15 cellular contexts compared by ENCODE assay signal in genomic region chr11:118896921-118897591, GRCh38. TPM values are rescaled to one million over a fixed set of nuclear protein-coding genes. Genes with fewer than 3 reads are reported as not detected.
DNase-seq lines count a peak whose midpoint lies in the region; ATAC-seq and TF ChIP-seq lines count a peak whose summit lies in the region.
"Had no signal": no experiment of that assay in that cellular context is flagged by ENCODE, and none has a peak within 500 bp of the region (broad histone marks: within the 10 kb centered on the region; RNA-seq: fewer than 3 reads in every experiment).

No MANE protein-coding gene starts in this region.

- CTCF ChIA-PET in activated CD8-positive, alpha-beta T cell treated with anti-CD3 and anti-CD28 coated beads for 36 hours (lab: Charles Lee) = interaction anchor here (1.0 to 3.1 kb wide), 2 partner anchors 12 to 34 kb away, joined by 3 to 15 read pairs; no protein-coding TSS in a partner anchor

- H3K36me3 ChIP-seq in BE2C (peaks cover 22% of the 10 kb centered on the region), DND-41 (ENCODE audit: insufficient read depth, low read length) (peaks cover 48% of the 10 kb centered on the region), mesodermal cell (ENCODE audit: control insufficient read depth, insufficient read depth, low read length) (peaks cover 49% of the 10 kb centered on the region)

- peaks cover 65% of the 10 kb centered on the region for H3K4me1 Mint-ChIP-seq in activated CD8-positive, alpha-beta T cell treated with anti-CD3 and anti-CD28 coated beads for 36 hours (ENCODE audit: low read depth)

- H3K27ac Mint-ChIP-seq in activated CD8-positive, alpha-beta T cell treated with anti-CD3 and anti-CD28 coated beads for 36 hours = peak overlapping the region; percentile 95

- H3K9me3 ChIP-seq in BE2C (no peaks in the 10 kb centered on the region), DND-41 (ENCODE audit: insufficient read depth, low read length, severe bottlenecking) (no peaks in the 10 kb centered on the region), mesodermal cell (ENCODE audit: control insufficient read depth, low read length) (no peaks in the 10 kb centered on the region)
- H3K9me3 ChIP-seq: Peyer's patch, prostate gland had no signal

- no peaks in the 10 kb centered on the region for H3K4me1 ChIP-seq in BE2C
- peaks cover 52% of the 10 kb centered on the region for H3K4me1 ChIP-seq in DND-41 (ENCODE audit: insufficient read depth, low read length)
- peaks cover 10% of the 10 kb centered on the region for H3K4me1 ChIP-seq in mesodermal cell (ENCODE audit: control insufficient read depth, insufficient read depth, low read length, poor library complexity, severe bottlenecking)

- DNase-seq in BE2C = peak; percentile 9
- no peak for DNase-seq in DND-41
- DNase-seq in activated CD8-positive, alpha-beta T cell treated with anti-CD3 and anti-CD28 coated beads for 36 hours = no peak
- DNase-seq in SKM-1 treated with dmso at 0.1 percent for 144 hours (lab: John Stamatoyannopoulos, UW; ENCODE audit: unreplicated experiment) = no peak
- no peak for DNase-seq in 8988T
- DNase-seq: hippocampal formation, NCI-H345 had no signal

- ATAC-seq in DND-41 (ENCODE audit: insufficient read depth, low read depth) = no peak
- no peak for ATAC-seq in activated CD8-positive, alpha-beta T cell treated with anti-CD3 and anti-CD28 coated beads for 36 hours
- no peak for ATAC-seq in GM18505 (IDR thresholded peaks at IDR 0.05; ENCODE audit: unreplicated experiment)
- no peak for ATAC-seq in HG02938 (IDR thresholded peaks at IDR 0.05; ENCODE audit: unreplicated experiment)

- no peak overlapping the region for H3K4me3 Mint-ChIP-seq in activated CD8-positive, alpha-beta T cell treated with anti-CD3 and anti-CD28 coated beads for 36 hours

- WGBS in mesodermal cell (ENCODE audit: insufficient coverage in 2 of 2), 2 experiments = 94 to 95% methylated on average over 10 to 12 of the region's 12 CpGs

- no peaks in the 10 kb centered on the region for H3K27me3 ChIP-seq in BE2C
- no peaks in the 10 kb centered on the region for H3K27me3 ChIP-seq in DND-41 (ENCODE audit: insufficient read depth, low read length, poor library complexity)
- H3K27me3 ChIP-seq: Peyer's patch had no signal

- H3K9ac ChIP-seq in DND-41 (ENCODE audit: low read depth, low read length) = 0 out of 2 replicates have a peak overlapping the region, but pooled peaks have one; percentile 17

- no peak for TF ChIP-seq POLR2A in GM18505 (IDR thresholded peaks at IDR 0.05; ENCODE audit: borderline replicate concordance, extremely low read depth, insufficient read depth, insufficient read length)

- intact Hi-C loops in activated CD8-positive, alpha-beta T cell treated with anti-CD3 and anti-CD28 coated beads for 36 hours (cut with micrococcal nuclease) = no loop called here

- no peaks in the 10 kb centered on the region for H4K20me1 ChIP-seq in DND-41 (ENCODE audit: insufficient read depth, low read length)

- H3K27ac ChIP-seq in DND-41 (ENCODE audit: low read length) (peak overlapping the region; percentile 61), mesodermal cell (ENCODE audit: low read depth, low read length, severe bottlenecking) (peak overlapping the region; percentile 23)
- H3K27ac ChIP-seq: prostate gland had no signal

- H3K9me3 Mint-ChIP-seq in activated CD8-positive, alpha-beta T cell treated with anti-CD3 and anti-CD28 coated beads for 36 hours = no peaks in the 10 kb centered on the region

- no peak overlapping the region for H3K4me2 ChIP-seq in DND-41 (ENCODE audit: insufficient read depth, low read length)

- no peak overlapping the region for H3K4me3 ChIP-seq in BE2C (ENCODE audit: low read depth, low read length)
- no peak overlapping the region for H3K4me3 ChIP-seq in DND-41 (ENCODE audit: low read depth in 1 of 2, low read length in 2 of 2)
- H3K4me3 ChIP-seq in mesodermal cell (ENCODE audit: extremely low read depth, insufficient read depth, low read length, poor library complexity, severe bottlenecking) = no peak overlapping the region
- H3K4me3 ChIP-seq: lung, prostate gland had no signal

- H3K27me3 Mint-ChIP-seq in activated CD8-positive, alpha-beta T cell treated with anti-CD3 and anti-CD28 coated beads for 36 hours = no peaks in the 10 kb centered on the region

- H3K79me2 ChIP-seq in DND-41 (ENCODE audit: insufficient read depth, low read length) = peaks cover 19% of the 10 kb centered on the region; the same call in 1 of the 2 replicates

- POLR2A ChIA-PET in activated CD8-positive, alpha-beta T cell treated with anti-CD3 and anti-CD28 coated beads for 36 hours (lab: Charles Lee) = interaction anchor here (0.8 to 2.9 kb wide), 6 partner anchors 7 to 107 kb away, joined by 3 to 54 read pairs (median 6); partner anchors contain the start of genes CXCR5 and DDX6

- TF ChIP-seq CTCF in BE2C (IDR thresholded peaks at IDR 0.05; ENCODE audit: low read depth, low read length) (no peak), DND-41 (IDR thresholded peaks at IDR 0.05; ENCODE audit: borderline replicate concordance, extremely low read depth, low read length, poor library complexity, severe bottlenecking) (no peak)
- TF ChIP-seq CTCF in activated CD8-positive, alpha-beta T cell treated with anti-CD3 and anti-CD28 coated beads for 36 hours (IDR thresholded peaks at IDR 0.05) = no peak

- H2AFZ ChIP-seq in DND-41 (ENCODE audit: low read depth, low read length) = no peak overlapping the region

- H3K36me3 Mint-ChIP-seq in activated CD8-positive, alpha-beta T cell treated with anti-CD3 and anti-CD28 coated beads for 36 hours (ENCODE audit: low read depth) = peaks cover 18% of the 10 kb centered on the region

RNA-seq across cellular contexts. Expression of gene CXCR5, which starts 13.4 kb away (rescaled TPM):
- polyA plus RNA-seq in BE2C (2012; ENCODE audit: insufficient read depth, insufficient read length, low read depth) = not detected
- under 1 TPM; 0.60 to 0.92 TPM for total RNA-seq in activated CD8-positive, alpha-beta T cell treated with anti-CD3 and anti-CD28 coated beads for 36 hours
- not detected for polyA plus RNA-seq in mesodermal cell (2013, experiment 1 of 2)
- not detected for polyA plus RNA-seq in mesodermal cell (2013, experiment 2 of 2)
- total RNA-seq: bronchial epithelial cell, epithelial cell of proximal tubule had no signal

RNA-seq across cellular contexts. Expression of gene BCL9L, which starts 28.7 kb away (rescaled TPM):
- 104 TPM for polyA plus RNA-seq in BE2C (2012; ENCODE audit: insufficient read depth, insufficient read length, low read depth)
- 10 to 100 TPM; 35.9 to 38.8 TPM for total RNA-seq in activated CD8-positive, alpha-beta T cell treated with anti-CD3 and anti-CD28 coated beads for 36 hours
- polyA plus RNA-seq in mesodermal cell (2013, experiment 1 of 2) = 31.3 TPM
- 31.9 TPM for polyA plus RNA-seq in mesodermal cell (2013, experiment 2 of 2)

RNA-seq across cellular contexts. Expression of gene UPK2, which starts 59.0 kb away (rescaled TPM):
- 0.94 TPM for polyA plus RNA-seq in BE2C (2012; ENCODE audit: insufficient read depth, insufficient read length, low read depth)
- total RNA-seq in activated CD8-positive, alpha-beta T cell treated with anti-CD3 and anti-CD28 coated beads for 36 hours = 1 to 10 TPM; 1.5 to 2.2 TPM
- polyA plus RNA-seq in mesodermal cell (2013, experiment 1 of 2) = not detected
- polyA plus RNA-seq in mesodermal cell (2013, experiment 2 of 2) = 0.35 TPM
- total RNA-seq: bronchial epithelial cell, epithelial cell of proximal tubule, lung, Peyer's patch, prostate gland had no signal
